1 cellular context compared by ENCODE assay signal in genomic region chr15:75597667-75598341, GRCh38.
TF ChIP-seq lines count a peak whose summit lies in the region.

No MANE protein-coding gene starts in this region.

TF ChIP-seq in GM12878, 131 proteins besides CTCF, POLR2A, EP300 and RAD21:
- TF ChIP-seq E2F8 (IDR thresholded peaks at IDR 0.05; ENCODE audit: low read depth, partially characterized antibody): no peak
- peak; percentile 10; the same call in 1 of the 2 replicates for TF ChIP-seq SMC3 (IDR thresholded peaks at IDR 0.05; ENCODE audit: borderline replicate concordance, low read length)
